ENCODE assay signal across 21 cellular contexts in the genomic region with DNA sequence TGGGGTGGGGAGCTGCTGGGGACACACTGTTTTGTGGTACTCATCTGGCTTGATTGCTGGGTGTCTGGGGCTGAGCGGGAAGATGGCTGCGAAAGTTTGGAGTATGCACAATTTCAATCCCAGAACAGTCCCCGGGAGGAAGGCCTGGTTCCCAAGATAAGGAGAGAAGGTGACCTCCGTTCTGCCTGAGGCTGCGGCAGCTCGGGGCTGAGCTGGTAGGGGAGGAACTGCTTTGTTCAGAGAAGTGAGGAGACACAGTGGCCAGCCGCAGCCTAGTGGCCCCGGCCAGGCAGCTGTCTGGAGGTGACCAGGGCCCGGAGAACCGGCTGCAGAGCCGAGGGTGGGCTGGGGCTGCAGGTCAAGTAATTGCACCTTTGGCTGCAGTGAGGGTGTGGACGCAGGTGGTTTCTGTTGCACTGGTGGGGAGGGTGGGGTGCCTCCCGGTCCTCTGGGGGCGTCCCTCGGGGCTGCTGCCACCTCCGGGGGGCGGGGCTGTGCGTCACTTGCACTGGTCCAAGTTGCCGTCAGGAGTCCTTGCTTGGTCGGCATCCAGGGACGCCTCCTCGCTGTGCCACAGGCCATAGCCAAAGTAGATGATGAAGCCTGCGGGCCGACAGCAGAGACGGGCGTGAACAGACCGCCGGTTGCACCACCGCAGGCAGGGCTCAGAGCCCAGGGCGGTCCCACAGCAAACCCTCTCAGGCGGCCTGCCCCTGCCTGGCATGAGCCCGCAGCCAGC.
DNase-seq lines count a peak whose midpoint lies in the region; ATAC-seq and TF ChIP-seq lines count a peak whose summit lies in the region.
"Had no signal": no experiment of that assay in that cellular context is flagged by ENCODE, and none has a peak within 500 bp of the region (broad histone marks: within the 10 kb centered on the region; RNA-seq: fewer than 3 reads in every experiment).

No MANE protein-coding gene starts in this region.

- peaks cover 37% of the 10 kb centered on the region for H3K36me3 Mint-ChIP-seq in activated naive CD4-positive, alpha-beta T cell treated with anti-CD3 and anti-CD28 coated beads for 36 hours (ENCODE audit: low read depth)
- H3K36me3 Mint-ChIP-seq in activated naive CD4-positive, alpha-beta T cell treated with anti-CD3 and anti-CD28 coated beads, Interleukin-2, amount 10 ng/mL, durations not matched to agents 7 days and 5 days = peaks cover 29% of the 10 kb centered on the region
- peaks cover 82% of the 10 kb centered on the region for H3K36me3 Mint-ChIP-seq in activated T-helper 17 cell treated with anti-CD3 and anti-CD28 coated beads, Interleukin-2, amount 50 U/mL, for 72 hours (ENCODE audit: low read depth)

- CTCF ChIA-PET in activated naive CD4-positive, alpha-beta T cell treated with anti-CD3 and anti-CD28 coated beads for 36 hours (lab: Charles Lee) = interaction anchor here (1.2 kb wide), 1 partner anchor 196 kb away, joined by 3 read pairs; no protein-coding TSS in a partner anchor
- CTCF ChIA-PET in activated naive CD4-positive, alpha-beta T cell treated with anti-CD3 and anti-CD28 coated beads, Interleukin-2, amount 10 ng/mL, durations not matched to agents 7 days and 5 days (lab: Charles Lee) = no interaction called here

- H3K4me3 Mint-ChIP-seq in activated naive CD4-positive, alpha-beta T cell treated with anti-CD3 and anti-CD28 coated beads for 36 hours = peak overlapping the region; percentile 18
- H3K4me3 Mint-ChIP-seq in activated naive CD4-positive, alpha-beta T cell treated with anti-CD3 and anti-CD28 coated beads, Interleukin-2, amount 10 ng/mL, durations not matched to agents 7 days and 5 days = no peak overlapping the region
- no peak overlapping the region for H3K4me3 Mint-ChIP-seq in activated T-helper 17 cell treated with anti-CD3 and anti-CD28 coated beads, Interleukin-2, amount 50 U/mL, for 72 hours
- H3K4me3 Mint-ChIP-seq: activated T-helper 1 cell treated with anti-CD3 and anti-CD28 coated beads, Interleukin-12 subunit alpha, Interleukin-12 subunit beta, Interleukin-2, Interleukin-4 antibody, amounts not matched to agents 30 ng/mL and 10 ng/mL and 1 ng/mL, durations not matched to agents 14 hours and 24 hours and 36 hours; nephron had no signal

- H3K27ac Mint-ChIP-seq in activated naive CD4-positive, alpha-beta T cell treated with anti-CD3 and anti-CD28 coated beads for 36 hours = no peak overlapping the region
- H3K27ac Mint-ChIP-seq in activated naive CD4-positive, alpha-beta T cell treated with anti-CD3 and anti-CD28 coated beads, Interleukin-2, amount 10 ng/mL, durations not matched to agents 7 days and 5 days = no peak overlapping the region
- peak overlapping the region; percentile 48 for H3K27ac Mint-ChIP-seq in activated T-helper 17 cell treated with anti-CD3 and anti-CD28 coated beads, Interleukin-2, amount 50 U/mL, for 72 hours
- H3K27ac Mint-ChIP-seq: activated T-helper 1 cell treated with anti-CD3 and anti-CD28 coated beads, Interleukin-12 subunit alpha, Interleukin-12 subunit beta, Interleukin-2, Interleukin-4 antibody, amounts not matched to agents 30 ng/mL and 10 ng/mL and 1 ng/mL, durations not matched to agents 14 hours and 24 hours and 36 hours; progenitor cell of endocrine pancreas had no signal

- no peak for DNase-seq in activated naive CD4-positive, alpha-beta T cell treated with anti-CD3 and anti-CD28 coated beads for 36 hours
- no peak for DNase-seq in activated naive CD4-positive, alpha-beta T cell treated with anti-CD3 and anti-CD28 coated beads, Interleukin-2, amount 10 ng/mL, durations not matched to agents 7 days and 5 days
- no peak for DNase-seq in left ventricle myocardium superior
- DNase-seq in spleen = peak; percentile 79
- DNase-seq in SW480 (ENCODE audit: low spot score) = no peak
- DNase-seq in NCI-H1417 (lab: John Stamatoyannopoulos, UW) = no peak
- DNase-seq: activated CD4-positive, CD25-positive, alpha-beta regulatory T cell treated with anti-CD3 and anti-CD28 coated beads, Interleukin-2, amount 50 U/mL, for 72 hours; C1 segment of cervical spinal cord; dorsolateral prefrontal cortex; midbrain; NCI-H1105; SK-N-SH; small intestine; stimulated activated CD4-positive, alpha-beta T cell treated with anti-CD3 and anti-CD28 coated beads, Interleukin-4, amount 100 ng/mL, for 1 hour; T1000 had no signal

- intact Hi-C loops in activated naive CD4-positive, alpha-beta T cell treated with anti-CD3 and anti-CD28 coated beads for 36 hours (cut with micrococcal nuclease) = no loop called here
- intact Hi-C loops in left ventricle myocardium superior (cut with micrococcal nuclease) = no loop called here
- intact Hi-C loops in spleen (cut with DNase I; ENCODE audit: low total_unique reads) = no loop called here

- no peak for TF ChIP-seq POLR2A in spleen (IDR thresholded peaks at IDR 0.05)

- WGBS in spleen, 5 donors = 80 to 98% (median 81%) methylated on average over 15 to 32 of the region's 32 CpGs

- TF ChIP-seq CTCF in spleen (IDR thresholded peaks at IDR 0.05 in 8 of 11, conservative IDR thresholded peaks at IDR 0.05 in 3 of 11) = no peak

- peaks cover 3% of the 10 kb centered on the region for H3K4me1 Mint-ChIP-seq in activated naive CD4-positive, alpha-beta T cell treated with anti-CD3 and anti-CD28 coated beads for 36 hours (ENCODE audit: low read depth)
- H3K4me1 Mint-ChIP-seq in activated naive CD4-positive, alpha-beta T cell treated with anti-CD3 and anti-CD28 coated beads, Interleukin-2, amount 10 ng/mL, durations not matched to agents 7 days and 5 days = no peaks in the 10 kb centered on the region
- no peaks in the 10 kb centered on the region for H3K4me1 Mint-ChIP-seq in activated T-helper 17 cell treated with anti-CD3 and anti-CD28 coated beads, Interleukin-2, amount 50 U/mL, for 72 hours

- H3K36me3 ChIP-seq in spleen = peaks cover 0 to 93% (median 36%) of the 10 kb centered on the region in 6 donors

- H3K27me3 ChIP-seq in spleen (replicated peaks in 1 of 7) = no peaks in the 10 kb centered on the region
- H3K27me3 ChIP-seq: dorsolateral prefrontal cortex, gastroesophageal sphincter had no signal

- ATAC-seq in activated T-helper 17 cell treated with anti-CD3 and anti-CD28 coated beads, Interleukin-2, amount 50 U/mL, for 72 hours (replicated peaks) = no peak
- ATAC-seq in left ventricle myocardium superior (peak; percentile 67), GM18511 (IDR thresholded peaks at IDR 0.05; ENCODE audit: unreplicated experiment) (no peak)
- ATAC-seq: gastroesophageal sphincter had no signal

- H3K27ac ChIP-seq in spleen = peak overlapping the region in 7 of 8 donors; percentile 20 to 70 (median 66)
- H3K27ac ChIP-seq: dorsolateral prefrontal cortex, gastroesophageal sphincter had no signal

- no peaks in the 10 kb centered on the region for H3K9me3 ChIP-seq in spleen
- H3K9me3 ChIP-seq: gastroesophageal sphincter, SK-N-SH had no signal

- H3K27me3 Mint-ChIP-seq in activated naive CD4-positive, alpha-beta T cell treated with anti-CD3 and anti-CD28 coated beads for 36 hours (ENCODE audit: low read depth) = no peaks in the 10 kb centered on the region
- H3K27me3 Mint-ChIP-seq in activated naive CD4-positive, alpha-beta T cell treated with anti-CD3 and anti-CD28 coated beads, Interleukin-2, amount 10 ng/mL, durations not matched to agents 7 days and 5 days = no peaks in the 10 kb centered on the region
- no peaks in the 10 kb centered on the region for H3K27me3 Mint-ChIP-seq in activated T-helper 17 cell treated with anti-CD3 and anti-CD28 coated beads, Interleukin-2, amount 50 U/mL, for 72 hours
- H3K27me3 Mint-ChIP-seq: progenitor cell of endocrine pancreas had no signal

- no peak overlapping the region for H3K4me3 ChIP-seq in spleen
- H3K4me3 ChIP-seq: dorsolateral prefrontal cortex, gastroesophageal sphincter had no signal

- H3K4me1 ChIP-seq in spleen = peaks cover 0 to 27% (median 17%) of the 10 kb centered on the region in 6 donors

- H3K9me3 Mint-ChIP-seq in activated naive CD4-positive, alpha-beta T cell treated with anti-CD3 and anti-CD28 coated beads for 36 hours = no peaks in the 10 kb centered on the region
- no peaks in the 10 kb centered on the region for H3K9me3 Mint-ChIP-seq in activated naive CD4-positive, alpha-beta T cell treated with anti-CD3 and anti-CD28 coated beads, Interleukin-2, amount 10 ng/mL, durations not matched to agents 7 days and 5 days
- H3K9me3 Mint-ChIP-seq in activated T-helper 17 cell treated with anti-CD3 and anti-CD28 coated beads, Interleukin-2, amount 50 U/mL, for 72 hours = no peaks in the 10 kb centered on the region
- H3K9me3 Mint-ChIP-seq: activated T-helper 1 cell treated with anti-CD3 and anti-CD28 coated beads, Interleukin-12 subunit alpha, Interleukin-12 subunit beta, Interleukin-2, Interleukin-4 antibody, amounts not matched to agents 30 ng/mL and 10 ng/mL and 1 ng/mL, durations not matched to agents 14 hours and 24 hours and 36 hours; nephron had no signal
